In the genomic region with DNA sequence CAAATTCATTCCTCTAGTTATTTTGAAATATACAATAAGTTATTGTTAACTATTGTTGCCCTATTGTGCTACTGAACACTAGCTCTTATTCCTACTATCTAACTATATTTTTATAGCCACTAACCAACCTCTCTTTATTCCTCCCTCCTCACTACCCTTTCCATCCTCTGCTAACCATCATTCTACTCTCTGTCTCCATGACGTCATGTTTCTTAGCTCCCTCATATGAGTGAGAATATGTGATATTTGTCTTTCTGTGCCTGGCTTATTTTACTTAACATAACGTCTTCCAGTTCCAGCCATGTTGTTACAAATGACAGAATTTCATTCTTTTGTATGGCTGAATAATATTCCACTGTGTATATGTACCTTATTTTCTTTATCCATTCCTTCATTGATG, we compare ENCODE assay signal across 35 cellular contexts.
"Had no signal": no experiment of that assay in that cellular context is flagged by ENCODE, and none has a peak within 500 bp of the region (broad histone marks: within the 10 kb centered on the region; RNA-seq: fewer than 3 reads in every experiment).

No MANE protein-coding gene starts in this region.

- H3K4me3 ChIP-seq: ascending aorta, breast epithelium, cardiac muscle cell, coronary artery had no signal

- DNase-seq: activated B cell treated with CpG ODN at 0.5 μM for 24 hours; activated CD4-positive, alpha-beta T cell treated with anti-CD3 and anti-CD28 coated beads for 48 hours; activated CD4-positive, alpha-beta T cell treated with anti-CD3 and anti-CD28 coated beads, Interleukin-2, amount 50 U/mL, for 1 hour; activated CD4-positive, alpha-beta T cell treated with anti-CD3 and anti-CD28 coated beads, Interleukin-2, amount 50 U/mL, for 48 hours; activated CD8-positive, alpha-beta memory T cell treated with anti-CD3 and anti-CD28 coated beads, Interleukin-2, amount 50 U/mL, for 48 hours; activated effector memory CD4-positive, alpha-beta T cell treated with Interleukin-2 at 50 U/mL for 16 hours; activated gamma-delta T cell treated with Interleukin-2 at 50 U/mL for 16 hours; activated naive CD4-positive, alpha-beta T cell treated with anti-CD3 and anti-CD28 coated beads for 36 hours; activated naive CD8-positive, alpha-beta T cell treated with anti-CD3 and anti-CD28 coated beads, Interleukin-2, amount 10 ng/mL, durations not matched to agents 7 days and 5 days; activated T-cell treated with anti-CD3 and anti-CD28 coated beads for 4 hours; activated T-cell treated with anti-CD3 and anti-CD28 coated beads, Interleukin-2, amount 50 U/mL, for 24 hours; activated T-cell treated with anti-CD3 and anti-CD28 coated beads, Interleukin-2, amount 50 U/mL, for 72 hours; dermis blood vessel endothelial cell; effector CD8-positive, alpha-beta T cell; foreskin fibroblast; head of caudate nucleus; SW 1271; T-cell; T1000; WERI-Rb-1 had no signal

- H3K4me3 Mint-ChIP-seq: activated B cell treated with CpG ODN at 0.5 μM for 24 hours; activated naive CD4-positive, alpha-beta T cell treated with anti-CD3 and anti-CD28 coated beads for 36 hours; activated naive CD8-positive, alpha-beta T cell treated with anti-CD3 and anti-CD28 coated beads, Interleukin-2, amount 10 ng/mL, durations not matched to agents 7 days and 5 days; activated T-cell treated with anti-CD3 and anti-CD28 coated beads, Interleukin-2, amount 50 U/mL, for 24 hours; activated T-cell treated with anti-CD3 and anti-CD28 coated beads, Interleukin-2, amount 50 U/mL, for 72 hours; brain; central memory CD8-positive, alpha-beta T cell; T-cell; T-helper 1 cell treated with Interleukin-12 subunit alpha and Interleukin-12 subunit beta and Interleukin-4 antibody, amounts not matched to agents 30 μg/mL and 1 μg/mL, for 36 hours; T-helper 2 cell treated with Interferon-gamma antibody and Interleukin-4, amounts not matched to agents 5 μg/mL and 100 μg/mL, for 36 hours had no signal

- H3K27ac Mint-ChIP-seq: activated B cell treated with CpG ODN at 0.5 μM for 24 hours; activated naive CD4-positive, alpha-beta T cell treated with anti-CD3 and anti-CD28 coated beads for 36 hours; activated naive CD4-positive, alpha-beta T cell treated with anti-CD3 and anti-CD28 coated beads, Interleukin-2, amount 50 U/mL, for 72 hours; activated naive CD8-positive, alpha-beta T cell treated with anti-CD3 and anti-CD28 coated beads, Interleukin-2, amount 10 ng/mL, durations not matched to agents 7 days and 5 days; activated T-cell treated with anti-CD3 and anti-CD28 coated beads, Interleukin-2, amount 50 U/mL, for 24 hours; activated T-cell treated with anti-CD3 and anti-CD28 coated beads, Interleukin-2, amount 50 U/mL, for 72 hours; brain; T-cell; T-helper 1 cell treated with Interleukin-12 subunit alpha and Interleukin-12 subunit beta and Interleukin-4 antibody, amounts not matched to agents 30 μg/mL and 1 μg/mL, for 36 hours; T-helper 2 cell treated with Interferon-gamma antibody and Interleukin-4, amounts not matched to agents 5 μg/mL and 100 μg/mL, for 36 hours had no signal

- FAIRE-seq: endometrium, endothelial cell of umbilical vein, frontal cortex had no signal

- ATAC-seq: activated CD4-positive, CD25-positive, alpha-beta regulatory T cell treated with anti-CD3 and anti-CD28 coated beads, Interleukin-2, amount 50 U/mL, for 24 hours; activated naive CD4-positive, alpha-beta T cell treated with anti-CD3 and anti-CD28 coated beads, Interleukin-2, amount 50 U/mL, for 72 hours; activated T-cell treated with anti-CD3 and anti-CD28 coated beads, Interleukin-2, amount 50 U/mL, for 72 hours; esophagus mucosa; T-cell had no signal

- H3K27me3 ChIP-seq: ascending aorta, breast epithelium, cardiac muscle cell had no signal

- H3K36me3 ChIP-seq: breast epithelium, cardiac muscle cell, WERI-Rb-1 had no signal

- H3K9me3 ChIP-seq: ascending aorta, breast epithelium had no signal

- H3K27ac ChIP-seq: ascending aorta, breast epithelium, cardiac muscle cell, coronary artery, epithelial cell of prostate, WERI-Rb-1 had no signal

- H3K9me3 Mint-ChIP-seq: activated naive CD4-positive, alpha-beta T cell treated with anti-CD3 and anti-CD28 coated beads, Interleukin-2, amount 50 U/mL, for 72 hours; central memory CD8-positive, alpha-beta T cell had no signal

- H3K4me1 ChIP-seq: breast epithelium had no signal

- H3K27me3 Mint-ChIP-seq: activated B cell treated with CpG ODN at 0.5 μM for 24 hours; activated naive CD8-positive, alpha-beta T cell treated with anti-CD3 and anti-CD28 coated beads, Interleukin-2, amount 10 ng/mL, durations not matched to agents 7 days and 5 days; activated T-cell treated with anti-CD3 and anti-CD28 coated beads, Interleukin-2, amount 50 U/mL, for 24 hours; brain; central memory CD8-positive, alpha-beta T cell; T-cell had no signal
